Comparison of ENCODE assay signal across 8 cellular contexts in genomic region chrX:153032397-153033118, GRCh38. TPM values are rescaled to one million over a fixed set of nuclear protein-coding genes. Genes with fewer than 3 reads are reported as not detected.
DNase-seq lines count a peak whose midpoint lies in the region; ATAC-seq and TF ChIP-seq lines count a peak whose summit lies in the region.

No MANE protein-coding gene starts in this region.

- H3K4me2 ChIP-seq in SK-N-SH: peak overlapping the region; percentile 60; the same call in 1 of the 2 replicates

- H3K36me3 ChIP-seq in SK-N-SH (replicated peaks in 1 of 2; ENCODE audit: control insufficient read depth in 1 of 2, insufficient read depth in 2 of 2, low read length in 1 of 2): no peaks in the 10 kb centered on the region
- H3K36me3 ChIP-seq in heart left ventricle: no peaks in the 10 kb centered on the region
- no peaks in the 10 kb centered on the region for H3K36me3 ChIP-seq in upper lobe of right lung

- no peak overlapping the region for H3K9ac ChIP-seq in SK-N-SH

- TF ChIP-seq CTCF in SK-N-SH (IDR thresholded peaks at IDR 0.05) (peak; percentile 77), heart left ventricle (IDR thresholded peaks at IDR 0.05) (peak; percentile 72 to 90 (median 78)), progenitor cell of endocrine pancreas (IDR thresholded peaks at IDR 0.05; ENCODE audit: unreplicated experiment) (peak; percentile 83), upper lobe of right lung (IDR thresholded peaks at IDR 0.05) (peak; percentile 81)

- H3K27ac ChIP-seq in SK-N-SH (ENCODE audit: low read depth in 2 of 2, low read length in 1 of 2) (no peak overlapping the region), heart left ventricle (peak overlapping the region in 1 of 12 donors; percentile 38), upper lobe of right lung (no peak overlapping the region)

- H3K4me3 Mint-ChIP-seq in activated naive CD4-positive, alpha-beta T cell treated with anti-CD3 and anti-CD28 coated beads, Interleukin-2, amount 50 U/mL, for 24 hours: peak overlapping the region; percentile 87
- peak overlapping the region; percentile 21 for H3K4me3 Mint-ChIP-seq in progenitor cell of endocrine pancreas (ENCODE audit: low read depth)

- no peaks in the 10 kb centered on the region for H3K9me2 ChIP-seq in SK-N-SH

- peak overlapping the region; percentile 93 for H3K27ac Mint-ChIP-seq in activated naive CD4-positive, alpha-beta T cell treated with anti-CD3 and anti-CD28 coated beads, Interleukin-2, amount 50 U/mL, for 24 hours
- H3K27ac Mint-ChIP-seq in progenitor cell of endocrine pancreas: no peak overlapping the region

- H3K36me3 Mint-ChIP-seq in activated naive CD4-positive, alpha-beta T cell treated with anti-CD3 and anti-CD28 coated beads, Interleukin-2, amount 50 U/mL, for 24 hours: peaks cover 4% of the 10 kb centered on the region
- no peaks in the 10 kb centered on the region for H3K36me3 Mint-ChIP-seq in progenitor cell of endocrine pancreas (ENCODE audit: insufficient read depth)

- H3F3A ChIP-seq in SK-N-SH (replicated peaks; ENCODE audit: insufficient read depth): no peaks in the 10 kb centered on the region

- no peak for TF ChIP-seq POLR2A in heart left ventricle (IDR thresholded peaks at IDR 0.05)

- no peak overlapping the region; a peak in 1 of 4 replicates for H3K4me3 ChIP-seq in SK-N-SH (ENCODE audit: low read depth in 2 of 2, low read length in 1 of 2)
- H3K4me3 ChIP-seq in heart left ventricle: peak overlapping the region in 11 of 12 donors; percentile 3 to 49 (median 40)
- peak overlapping the region; percentile 36 for H3K4me3 ChIP-seq in upper lobe of right lung

- WGBS in SK-N-SH (ENCODE audit: low lambda C conversion rate): 68% methylated on average over 28 of the region's 64 CpGs
- WGBS in heart left ventricle, 4 donors: 18 to 56% (median 36%) methylated on average over 40 to 64 of the region's 64 CpGs

- H3K4me1 ChIP-seq in SK-N-SH (ENCODE audit: control insufficient read depth in 1 of 2, insufficient read depth in 2 of 2, low read depth in 1 of 2, low read length in 1 of 2) (no peaks in the 10 kb centered on the region; a peak in 1 of 4 replicates), heart left ventricle (peaks cover 0 to 4% (median 0%) of the 10 kb centered on the region in 12 donors), upper lobe of right lung (no peaks in the 10 kb centered on the region)

- POLR2A ChIA-PET in SK-N-SH (lab: Yijun Ruan, JAX): no interaction called here

- CTCF ChIA-PET in SK-N-SH (lab: Yijun Ruan, JAX): interaction anchor here (0.6 to 2.4 kb wide), 45 partner anchors 8 to 522 kb away, joined by 3 to 24 read pairs (median 4); no protein-coding TSS in a partner anchor

- peak; percentile 87 for TF ChIP-seq RAD21 in SK-N-SH (IDR thresholded peaks at IDR 0.05; ENCODE audit: low read length)

- intact Hi-C loops in heart left ventricle (cut with DNase I) (loop anchor here in 7 of 10 donors (2.0 to 10.0 kb wide), 8 partner anchors 70 to 632 kb away; partner anchors contain the start of genes ZFP92 (in 2 of the 7) and TREX2 (in 1 of the 7)), upper lobe of right lung (cut with DNase I) (no loop called here)

- peak overlapping the region; percentile 74; the same call in 1 of the 2 replicates for H2AFZ ChIP-seq in SK-N-SH (ENCODE audit: low read depth)

- no peak for TF ChIP-seq EP300 in SK-N-SH (IDR thresholded peaks at IDR 0.05; ENCODE audit: borderline replicate concordance in 1 of 2, low read depth in 1 of 2, low read length in 1 of 2)

- peaks cover 13% of the 10 kb centered on the region for H3K4me1 Mint-ChIP-seq in activated naive CD4-positive, alpha-beta T cell treated with anti-CD3 and anti-CD28 coated beads, Interleukin-2, amount 50 U/mL, for 24 hours
- no peaks in the 10 kb centered on the region for H3K4me1 Mint-ChIP-seq in progenitor cell of endocrine pancreas (ENCODE audit: low read depth)

- DNase-seq in CMK (ENCODE audit: low read depth): peak; percentile 7
- peak; percentile 74 for DNase-seq in HuH-7 (ENCODE audit: low spot score)
- DNase-seq in SK-N-SH: peak; percentile 89
- peak; percentile 57 to 87 (median 64) for DNase-seq in heart left ventricle
- DNase-seq in progenitor cell of endocrine pancreas (ENCODE audit: low spot score, unreplicated experiment): peak; percentile 61
- DNase-seq in upper lobe of right lung: peak; percentile 88

- ATAC-seq in GM19463 (IDR thresholded peaks at IDR 0.05; ENCODE audit: unreplicated experiment): peak; percentile 89
- ATAC-seq in heart left ventricle: peak in 3 of 4 donors; percentile 78 to 92 (median 90)
- ATAC-seq in upper lobe of right lung: peak; percentile 97

- no peaks in the 10 kb centered on the region for H4K20me1 ChIP-seq in SK-N-SH (ENCODE audit: insufficient read depth)

- peaks cover 18% of the 10 kb centered on the region for H3K27me3 ChIP-seq in SK-N-SH (ENCODE audit: insufficient read depth)
- H3K27me3 ChIP-seq in heart left ventricle: no peaks in the 10 kb centered on the region
- no peaks in the 10 kb centered on the region for H3K27me3 ChIP-seq in upper lobe of right lung

- H3K27me3 Mint-ChIP-seq in activated naive CD4-positive, alpha-beta T cell treated with anti-CD3 and anti-CD28 coated beads, Interleukin-2, amount 50 U/mL, for 24 hours: no peaks in the 10 kb centered on the region
- peaks cover 6% of the 10 kb centered on the region for H3K27me3 Mint-ChIP-seq in progenitor cell of endocrine pancreas

- H3K9me3 Mint-ChIP-seq in activated naive CD4-positive, alpha-beta T cell treated with anti-CD3 and anti-CD28 coated beads, Interleukin-2, amount 50 U/mL, for 24 hours: no peaks in the 10 kb centered on the region
- H3K9me3 Mint-ChIP-seq in progenitor cell of endocrine pancreas (ENCODE audit: low read depth): peaks cover 15% of the 10 kb centered on the region

- H3K79me2 ChIP-seq in SK-N-SH (ENCODE audit: insufficient read depth): no peaks in the 10 kb centered on the region

- H3K9me3 ChIP-seq in SK-N-SH: no peaks in the 10 kb centered on the region
- H3K9me3 ChIP-seq in heart left ventricle: no peaks in the 10 kb centered on the region
- no peaks in the 10 kb centered on the region for H3K9me3 ChIP-seq in upper lobe of right lung

TF ChIP-seq in SK-N-SH, 30 proteins besides CTCF, POLR2A, EP300 and RAD21:
- TF ChIP-seq RCOR1 (IDR thresholded peaks at IDR 0.05; ENCODE audit: low read length) (no peak), GATA2 (CRISPR knock-in tag; IDR thresholded peaks at IDR 0.05) (no peak), SMC3 (IDR thresholded peaks at IDR 0.05; ENCODE audit: low read depth, low read length) (peak; percentile 76), FOXJ3 (CRISPR knock-in tag; IDR thresholded peaks at IDR 0.05) (0 out of 2 replicates have a peak, but pooled peaks have one; percentile 22)
TF ChIP-seq in SK-N-SH: peak in this region for 2.

RNA-seq across cellular contexts. Expression of gene PNMA3, which starts 23.7 kb away (rescaled TPM):
- polyA plus RNA-seq in SK-N-SH (2012; rRNA removed) (0.12 and 0.19 TPM in 2 replicates), heart left ventricle (1 to 10 TPM in 1 of 2 donors, under 1 TPM in 1; 0.08 to 3.2 TPM)
- polyA plus RNA-seq in SK-N-SH (2012; cell fraction: cytosol; rRNA removed): 0.10 and 0.13 TPM in 2 replicates
- polyA plus RNA-seq in SK-N-SH (2012; cell fraction: nucleus; rRNA removed): 0.93 and 0.96 TPM in 2 replicates
- total RNA-seq in heart left ventricle (1 to 10 TPM in 5 of 9 donors, under 1 TPM in 4; 0.16 to 3.3 (median 1.3) TPM), progenitor cell of endocrine pancreas (31.1 and 32.8 TPM in 2 replicates), upper lobe of right lung (0.32 TPM)

RNA-seq across cellular contexts. Expression of gene PNMA5, which starts 38.6 kb away (rescaled TPM):
- polyA plus RNA-seq in SK-N-SH (2012; rRNA removed) (not detected in 2 replicates), heart left ventricle (not detected)
- not detected in 2 replicates for polyA plus RNA-seq in SK-N-SH (2012; cell fraction: cytosol; rRNA removed)
- 0.05 TPM in 1 of 2 replicates, not detected in the other for polyA plus RNA-seq in SK-N-SH (2012; cell fraction: nucleus; rRNA removed)
- total RNA-seq in heart left ventricle (not detected), progenitor cell of endocrine pancreas (not detected in 2 replicates), upper lobe of right lung (not detected)

RNA-seq across cellular contexts. Expression of gene PNMA6A, which starts 39.7 kb away (rescaled TPM):
- polyA plus RNA-seq in SK-N-SH (2012; rRNA removed) (0.71 and 0.81 TPM in 2 replicates), heart left ventricle (1 to 10 TPM in 1 of 2 donors, under 1 TPM in 1; 0.71 to 3.4 TPM)
- 0.49 and 0.92 TPM in 2 replicates for polyA plus RNA-seq in SK-N-SH (2012; cell fraction: cytosol; rRNA removed)
- 1.8 and 1.9 TPM in 2 replicates for polyA plus RNA-seq in SK-N-SH (2012; cell fraction: nucleus; rRNA removed)
- total RNA-seq in heart left ventricle (1 to 10 TPM in 8 of 9 donors, under 1 TPM in 1; 0.74 to 3.1 (median 1.7) TPM), progenitor cell of endocrine pancreas (6.9 and 7.0 TPM in 2 replicates), upper lobe of right lung (0.87 TPM)

Comparison
In these comparisons a context has a peak if more than half of its experiments do, and no peak if none do; other contexts are left out.
1. DNase-seq: peak in every context shown above with its lines; median percentile 89 in SK-N-SH; 88 in upper lobe of right lung; 74 in HuH-7; 64 in heart left ventricle; 61 in progenitor cell of endocrine pancreas; 7 in CMK.
2. H3K4me3 ChIP-seq: peak in heart left ventricle (11 of 12) and upper lobe of right lung (single experiment); none in SK-N-SH (0 of 2).
3. Peak in every context shown above with its lines, with median percentiles within 50 percentile points of each other: ATAC-seq and CTCF ChIP-seq.